9 cellular contexts compared by ENCODE assay signal in genomic region chr3:106963446-106963845, GRCh38.
DNase-seq lines count a peak whose midpoint lies in the region; ATAC-seq and TF ChIP-seq lines count a peak whose summit lies in the region.
"Had no signal": no experiment of that assay in that cellular context is flagged by ENCODE, and none has a peak within 500 bp of the region (broad histone marks: within the 10 kb centered on the region; RNA-seq: fewer than 3 reads in every experiment).

No MANE protein-coding gene starts in this region.

- H3K27me3 Mint-ChIP-seq in brain: peaks cover 3% of the 10 kb centered on the region

- no peak for TF ChIP-seq CTCF in brain (conservative IDR thresholded peaks at IDR 0.05)

- H3K36me3 Mint-ChIP-seq in brain: no peaks in the 10 kb centered on the region

- DNase-seq in HuH-7 (ENCODE audit: low spot score) (peak; percentile 17), iris pigment epithelial cell (ENCODE audit: low read depth) (peak; percentile 82), superior temporal gyrus (ENCODE audit: extremely low spot score) (peak; percentile 24)
- no peak for DNase-seq in stimulated activated CD4-positive, alpha-beta T cell treated with anti-CD3 and anti-CD28 coated beads, Interleukin-12 subunit alpha, Interleukin-12 subunit beta, amount 100 ng/mL, for 4 hours
- DNase-seq: hypothalamus, NCI-H2107 had no signal

- ATAC-seq in HG02840 (IDR thresholded peaks at IDR 0.05; ENCODE audit: low FRiP score, unreplicated experiment) (no peak), HG03097 (IDR thresholded peaks at IDR 0.05; ENCODE audit: low FRiP score, unreplicated experiment) (no peak)

- peaks cover 35% of the 10 kb centered on the region for H3K4me1 Mint-ChIP-seq in brain

- H3K27ac Mint-ChIP-seq in brain: peak overlapping the region in 3 of 5 experiments; percentile 2 to 44 (median 7)

- H3K9me3 Mint-ChIP-seq in brain: no peaks in the 10 kb centered on the region

- H3K4me3 Mint-ChIP-seq in brain: peak overlapping the region in 2 of 5 experiments; percentile 7 to 49
